ENCODE assay signal across 1 cellular context in genomic region chr15:85499498-85499897, GRCh38.
TF ChIP-seq lines count a peak whose summit lies in the region.

No MANE protein-coding gene starts in this region.

TF ChIP-seq in GM12878, 131 proteins besides CTCF, POLR2A, EP300 and RAD21 (continued from another document):
- TF ChIP-seq HSF1 (IDR thresholded peaks at IDR 0.05; ENCODE audit: low read depth, low read length) (no peak), POLR2AphosphoS5 (IDR thresholded peaks at IDR 0.05; ENCODE audit: low read length) (no peak), E2F4 (IDR thresholded peaks at IDR 0.05; ENCODE audit: low read depth, low read length) (no peak), TCF7 (IDR thresholded peaks at IDR 0.05; ENCODE audit: borderline replicate concordance) (no peak), MYB (IDR thresholded peaks at IDR 0.05; ENCODE audit: borderline replicate concordance, low read depth, low read length) (no peak), RUNX3 (IDR thresholded peaks at IDR 0.05; ENCODE audit: low read length) (no peak), ZNF687 (IDR thresholded peaks at IDR 0.05) (no peak), ELK1 (IDR thresholded peaks at IDR 0.05; ENCODE audit: low read depth, low read length) (no peak), TCF3 (IDR thresholded peaks at IDR 0.05; ENCODE audit: borderline replicate concordance, insufficient read depth, low read depth, low read length) (no peak), POLR2AphosphoS2 (IDR thresholded peaks at IDR 0.05; ENCODE audit: low read depth, low read length) (no peak)
